In the genomic region with DNA sequence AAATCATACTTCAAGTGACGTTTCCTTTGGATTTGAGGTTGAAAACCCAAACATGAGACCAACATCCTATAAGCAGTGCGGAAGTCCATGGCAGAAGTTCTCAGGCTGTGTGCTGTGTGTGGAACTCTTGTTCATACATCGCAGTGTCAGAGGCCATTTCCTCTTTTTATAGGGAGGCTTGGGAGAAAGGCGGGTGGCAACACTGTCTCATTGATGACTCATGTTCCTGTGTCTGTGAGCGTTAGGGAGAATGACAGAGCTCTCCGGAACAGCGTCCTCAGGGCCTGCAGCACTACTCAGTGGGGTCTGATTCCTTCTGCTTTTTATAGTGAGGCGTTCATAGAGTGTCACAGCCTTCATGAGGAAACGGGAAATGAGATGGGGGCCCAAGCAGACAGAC, we compare ENCODE assay signal across 1 cellular context.
TF ChIP-seq lines count a peak whose summit lies in the region.

No MANE protein-coding gene starts in this region.

TF ChIP-seq in SK-N-SH, 30 proteins besides CTCF, POLR2A, EP300 and RAD21 (continued from another document):
- TF ChIP-seq, protein P1, sequence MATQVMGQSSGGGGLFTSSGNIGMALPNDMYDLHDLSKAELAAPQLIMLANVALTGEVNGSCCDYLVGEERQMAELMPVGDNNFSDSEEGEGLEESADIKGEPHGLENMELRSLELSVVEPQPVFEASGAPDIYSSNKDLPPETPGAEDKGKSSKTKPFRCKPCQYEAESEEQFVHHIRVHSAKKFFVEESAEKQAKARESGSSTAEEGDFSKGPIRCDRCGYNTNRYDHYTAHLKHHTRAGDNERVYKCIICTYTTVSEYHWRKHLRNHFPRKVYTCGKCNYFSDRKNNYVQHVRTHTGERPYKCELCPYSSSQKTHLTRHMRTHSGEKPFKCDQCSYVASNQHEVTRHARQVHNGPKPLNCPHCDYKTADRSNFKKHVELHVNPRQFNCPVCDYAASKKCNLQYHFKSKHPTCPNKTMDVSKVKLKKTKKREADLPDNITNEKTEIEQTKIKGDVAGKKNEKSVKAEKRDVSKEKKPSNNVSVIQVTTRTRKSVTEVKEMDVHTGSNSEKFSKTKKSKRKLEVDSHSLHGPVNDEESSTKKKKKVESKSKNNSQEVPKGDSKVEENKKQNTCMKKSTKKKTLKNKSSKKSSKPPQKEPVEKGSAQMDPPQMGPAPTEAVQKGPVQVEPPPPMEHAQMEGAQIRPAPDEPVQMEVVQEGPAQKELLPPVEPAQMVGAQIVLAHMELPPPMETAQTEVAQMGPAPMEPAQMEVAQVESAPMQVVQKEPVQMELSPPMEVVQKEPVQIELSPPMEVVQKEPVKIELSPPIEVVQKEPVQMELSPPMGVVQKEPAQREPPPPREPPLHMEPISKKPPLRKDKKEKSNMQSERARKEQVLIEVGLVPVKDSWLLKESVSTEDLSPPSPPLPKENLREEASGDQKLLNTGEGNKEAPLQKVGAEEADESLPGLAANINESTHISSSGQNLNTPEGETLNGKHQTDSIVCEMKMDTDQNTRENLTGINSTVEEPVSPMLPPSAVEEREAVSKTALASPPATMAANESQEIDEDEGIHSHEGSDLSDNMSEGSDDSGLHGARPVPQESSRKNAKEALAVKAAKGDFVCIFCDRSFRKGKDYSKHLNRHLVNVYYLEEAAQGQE (IDR thresholded peaks at IDR 0.05; ENCODE audit: low read depth, low read length) = no peak
- TF ChIP-seq ELF1 (IDR thresholded peaks at IDR 0.05) (peak; percentile 50), JUND (IDR thresholded peaks at IDR 0.05) (peak; percentile 87), RXRA (IDR thresholded peaks at IDR 0.05; ENCODE audit: borderline replicate concordance, low read depth) (no peak; the same call in 1 of the 2 replicates), YY1 (IDR thresholded peaks at IDR 0.05; ENCODE audit: low read depth) (0 out of 2 replicates have a peak, but pooled peaks have one; percentile 31), NFIC (IDR thresholded peaks at IDR 0.05; ENCODE audit: borderline replicate concordance) (peak; percentile 29; the same call in 1 of the 2 replicates), FOXM1 (IDR thresholded peaks at IDR 0.05; ENCODE audit: low read depth) (no peak), FOSL2 (IDR thresholded peaks at IDR 0.05; ENCODE audit: borderline replicate concordance, low read depth) (peak; percentile 93), TEAD4 (IDR thresholded peaks at IDR 0.05; ENCODE audit: borderline replicate concordance, insufficient read depth) (peak; percentile 10; the same call in 1 of the 2 replicates), MAX (IDR thresholded peaks at IDR 0.05; ENCODE audit: low read depth) (peak; percentile 77), ZBTB33 (IDR thresholded peaks at IDR 0.05; ENCODE audit: borderline replicate concordance, low read depth) (0 out of 2 replicates have a peak, but pooled peaks have one; percentile 29), TCF12 (IDR thresholded peaks at IDR 0.05) (peak; percentile 76), POLR2AphosphoS5 (IDR thresholded peaks at IDR 0.05; ENCODE audit: low read depth, low read length) (peak; percentile 42; the same call in 1 of the 2 replicates), TAF1 (IDR thresholded peaks at IDR 0.05; ENCODE audit: borderline replicate concordance, low read depth, low read length) (0 out of 2 replicates have a peak, but pooled peaks have one; percentile 29), RFX5 (IDR thresholded peaks at IDR 0.05; ENCODE audit: low read length) (no peak)
- TF ChIP-seq, protein P2, sequence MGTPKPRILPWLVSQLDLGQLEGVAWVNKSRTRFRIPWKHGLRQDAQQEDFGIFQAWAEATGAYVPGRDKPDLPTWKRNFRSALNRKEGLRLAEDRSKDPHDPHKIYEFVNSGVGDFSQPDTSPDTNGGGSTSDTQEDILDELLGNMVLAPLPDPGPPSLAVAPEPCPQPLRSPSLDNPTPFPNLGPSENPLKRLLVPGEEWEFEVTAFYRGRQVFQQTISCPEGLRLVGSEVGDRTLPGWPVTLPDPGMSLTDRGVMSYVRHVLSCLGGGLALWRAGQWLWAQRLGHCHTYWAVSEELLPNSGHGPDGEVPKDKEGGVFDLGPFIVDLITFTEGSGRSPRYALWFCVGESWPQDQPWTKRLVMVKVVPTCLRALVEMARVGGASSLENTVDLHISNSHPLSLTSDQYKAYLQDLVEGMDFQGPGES (IDR thresholded peaks at IDR 0.05; ENCODE audit: low read depth, low read length) = no peak
